Comparison of ENCODE assay signal across 21 cellular contexts in the genomic region with DNA sequence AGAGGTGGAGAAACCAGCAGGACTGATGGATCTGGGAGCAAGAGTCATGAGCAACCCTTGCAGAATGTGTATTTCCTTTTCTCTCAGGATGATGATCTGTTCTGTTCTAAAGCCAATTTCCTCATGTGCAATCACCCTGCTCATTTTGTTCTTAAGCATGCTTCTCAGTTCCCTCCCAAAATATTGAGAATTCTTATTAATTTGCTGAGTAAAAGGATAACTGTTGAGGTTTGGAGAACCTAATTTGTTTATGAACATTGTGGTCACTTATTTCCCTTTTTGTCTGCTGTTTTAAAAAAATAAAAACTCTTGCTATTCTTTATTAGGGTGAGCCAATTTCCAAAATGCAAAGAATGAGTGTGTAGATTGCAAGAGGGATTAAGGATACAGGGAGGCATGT.
DNase-seq lines count a peak whose midpoint lies in the region; ATAC-seq and TF ChIP-seq lines count a peak whose summit lies in the region.
"Had no signal": no experiment of that assay in that cellular context is flagged by ENCODE, and none has a peak within 500 bp of the region (broad histone marks: within the 10 kb centered on the region; RNA-seq: fewer than 3 reads in every experiment).

No MANE protein-coding gene starts in this region.

- peaks cover 9 to 75% (median 15%) of the 10 kb centered on the region in 3 experiments for H3K36me3 ChIP-seq in naive thymus-derived CD4-positive, alpha-beta T cell (ENCODE audit: control insufficient read depth in 2 of 3, insufficient read depth in 3 of 3, low read length in 3 of 3)
- no peaks in the 10 kb centered on the region for H3K36me3 ChIP-seq in psoas muscle (ENCODE audit: insufficient read depth in 1 of 2, low read depth in 1 of 2)
- H3K36me3 ChIP-seq: gastroesophageal sphincter, sigmoid colon, SJCRH30 had no signal

- H3K4me3 ChIP-seq in naive thymus-derived CD4-positive, alpha-beta T cell (ENCODE audit: low read length): no peak overlapping the region
- no peak overlapping the region for H3K4me3 ChIP-seq in psoas muscle
- H3K4me3 ChIP-seq: gastroesophageal sphincter, PC-9, sigmoid colon, SJCRH30 had no signal

- intact Hi-C loops in CD14-positive monocyte (cut with micrococcal nuclease) (no loop called here), psoas muscle (cut with DNase I) (no loop called here)
- intact Hi-C loops in activated CD4-positive, alpha-beta memory T cell treated with anti-CD3 and anti-CD28 coated beads for 36 hours (cut with micrococcal nuclease): no loop called here
- intact Hi-C loops in naive thymus-derived CD4-positive, alpha-beta T cell (cut with micrococcal nuclease): loop anchor here in 1 of 2 donors (5.0 kb wide), 1 partner anchor 43 kb away; no protein-coding TSS in a partner anchor

- no peaks in the 10 kb centered on the region for H3K27me3 ChIP-seq in naive thymus-derived CD4-positive, alpha-beta T cell (ENCODE audit: control insufficient read depth in 2 of 2, insufficient read depth in 2 of 2, low read length in 2 of 2)
- H3K27me3 ChIP-seq in psoas muscle (ENCODE audit: insufficient read depth in 3 of 3, low read length in 2 of 3): no peaks in the 10 kb centered on the region
- H3K27me3 ChIP-seq: gastroesophageal sphincter, sigmoid colon had no signal

- peaks cover 70 to 84% of the 10 kb centered on the region in 2 donors for H3K36me3 Mint-ChIP-seq in CD14-positive monocyte
- H3K36me3 Mint-ChIP-seq in activated CD4-positive, alpha-beta memory T cell treated with anti-CD3 and anti-CD28 coated beads for 36 hours: peaks cover 59% of the 10 kb centered on the region
- H3K36me3 Mint-ChIP-seq in naive thymus-derived CD4-positive, alpha-beta T cell: peaks cover 25 to 84% (median 63%) of the 10 kb centered on the region in 5 donors

- no peaks in the 10 kb centered on the region for H3K4me1 ChIP-seq in naive thymus-derived CD4-positive, alpha-beta T cell (ENCODE audit: control insufficient read depth in 2 of 2, insufficient read depth in 2 of 2, low read length in 2 of 2)
- H3K4me1 ChIP-seq in psoas muscle: no peaks in the 10 kb centered on the region
- H3K4me1 ChIP-seq: gastroesophageal sphincter, sigmoid colon, SJCRH30 had no signal

- H3K27ac Mint-ChIP-seq in CD14-positive monocyte: peak overlapping the region in 5 of 7 donors; percentile 25 to 84 (median 62)
- peak overlapping the region; percentile 53 for H3K27ac Mint-ChIP-seq in activated CD4-positive, alpha-beta memory T cell treated with anti-CD3 and anti-CD28 coated beads for 36 hours
- H3K27ac Mint-ChIP-seq in naive thymus-derived CD4-positive, alpha-beta T cell: peak overlapping the region in 7 of 9 donors; percentile 43 to 95 (median 72)
- H3K27ac Mint-ChIP-seq: activated CD4-positive, alpha-beta T cell treated with anti-CD3 and anti-CD28 coated beads, Interleukin-2, amount 10 ng/mL, durations not matched to agents 7 days and 5 days; T-helper 1 cell treated with Interleukin-12 subunit alpha and Interleukin-12 subunit beta and Interleukin-4 antibody, amounts not matched to agents 30 μg/mL and 1 μg/mL, for 36 hours had no signal

- POLR2A ChIA-PET in activated CD4-positive, alpha-beta memory T cell treated with anti-CD3 and anti-CD28 coated beads for 36 hours (lab: Charles Lee): no interaction called here
- POLR2A ChIA-PET in naive thymus-derived CD4-positive, alpha-beta T cell (lab: Charles Lee): no interaction called here
- POLR2A ChIA-PET in RWPE1 (lab: Yijun Ruan, JAX; ENCODE audit: low non-redundant PET): no interaction called here

- no peak for TF ChIP-seq CTCF in CD14-positive monocyte (IDR thresholded peaks at IDR 0.05)
- no peak for TF ChIP-seq CTCF in RWPE1 (conservative IDR thresholded peaks at IDR 0.05; ENCODE audit: low read depth)
- TF ChIP-seq CTCF in psoas muscle (IDR thresholded peaks at IDR 0.05): no peak

- H3K9me3 ChIP-seq in naive thymus-derived CD4-positive, alpha-beta T cell (ENCODE audit: control insufficient read depth in 2 of 3, low read length in 3 of 3): peaks cover 3 to 9% (median 3%) of the 10 kb centered on the region in 3 experiments
- no peaks in the 10 kb centered on the region for H3K9me3 ChIP-seq in psoas muscle
- H3K9me3 ChIP-seq: sigmoid colon had no signal

- H3K9me3 Mint-ChIP-seq in CD14-positive monocyte: peaks cover 0 to 3% (median 0%) of the 10 kb centered on the region in 7 donors
- H3K9me3 Mint-ChIP-seq in activated CD4-positive, alpha-beta memory T cell treated with anti-CD3 and anti-CD28 coated beads for 36 hours: peaks cover 12% of the 10 kb centered on the region
- H3K9me3 Mint-ChIP-seq in naive thymus-derived CD4-positive, alpha-beta T cell: peaks cover 0 to 22% (median 15%) of the 10 kb centered on the region in 11 donors

- peak overlapping the region; percentile 29 for H3K27ac ChIP-seq in naive thymus-derived CD4-positive, alpha-beta T cell (ENCODE audit: low read depth, low read length)
- H3K27ac ChIP-seq in RWPE1 (no peak overlapping the region), psoas muscle (no peak overlapping the region)
- H3K27ac ChIP-seq: gastroesophageal sphincter, PC-9, sigmoid colon, SJCRH30 had no signal

- CTCF ChIA-PET in activated CD4-positive, alpha-beta memory T cell treated with anti-CD3 and anti-CD28 coated beads for 36 hours (lab: Charles Lee): no interaction called here
- CTCF ChIA-PET in naive thymus-derived CD4-positive, alpha-beta T cell (lab: Charles Lee): no interaction called here
- CTCF ChIA-PET in RWPE1 (lab: Yijun Ruan, JAX): no interaction called here

- no peak overlapping the region for H3K4me3 Mint-ChIP-seq in CD14-positive monocyte
- no peak overlapping the region for H3K4me3 Mint-ChIP-seq in activated CD4-positive, alpha-beta memory T cell treated with anti-CD3 and anti-CD28 coated beads for 36 hours
- H3K4me3 Mint-ChIP-seq in naive thymus-derived CD4-positive, alpha-beta T cell: no peak overlapping the region
- H3K4me3 Mint-ChIP-seq: activated CD4-positive, alpha-beta T cell treated with anti-CD3 and anti-CD28 coated beads, Interleukin-2, amount 10 ng/mL, durations not matched to agents 7 days and 5 days; T-helper 1 cell treated with Interleukin-12 subunit alpha and Interleukin-12 subunit beta and Interleukin-4 antibody, amounts not matched to agents 30 μg/mL and 1 μg/mL, for 36 hours had no signal

- H3K27me3 Mint-ChIP-seq in CD14-positive monocyte (ENCODE audit: low read depth in 3 of 3): no peaks in the 10 kb centered on the region
- no peaks in the 10 kb centered on the region for H3K27me3 Mint-ChIP-seq in activated CD4-positive, alpha-beta memory T cell treated with anti-CD3 and anti-CD28 coated beads for 36 hours
- no peaks in the 10 kb centered on the region for H3K27me3 Mint-ChIP-seq in naive thymus-derived CD4-positive, alpha-beta T cell
- H3K27me3 Mint-ChIP-seq: activated CD4-positive, alpha-beta T cell treated with anti-CD3 and anti-CD28 coated beads, Interleukin-2, amount 10 ng/mL, durations not matched to agents 7 days and 5 days had no signal

- H3K4me1 Mint-ChIP-seq in CD14-positive monocyte: peaks cover 32% of the 10 kb centered on the region
- H3K4me1 Mint-ChIP-seq in activated CD4-positive, alpha-beta memory T cell treated with anti-CD3 and anti-CD28 coated beads for 36 hours (ENCODE audit: low read depth): peaks cover 24% of the 10 kb centered on the region
- H3K4me1 Mint-ChIP-seq in naive thymus-derived CD4-positive, alpha-beta T cell: peaks cover 14 to 38% (median 22%) of the 10 kb centered on the region in 7 donors

- no peak for ATAC-seq in naive thymus-derived CD4-positive, alpha-beta T cell
- no peak for ATAC-seq in psoas muscle
- ATAC-seq: gastroesophageal sphincter had no signal

- DNase-seq in CD14-positive monocyte (ENCODE audit: low spot score): no peak
- DNase-seq in EL: peak; percentile 8
- DNase-seq in activated CD4-positive, alpha-beta memory T cell treated with anti-CD3 and anti-CD28 coated beads for 36 hours: no peak
- DNase-seq in naive thymus-derived CD4-positive, alpha-beta T cell: no peak
- no peak for DNase-seq in RWPE1 (ENCODE audit: low spot score)
- no peak for DNase-seq in C1 segment of cervical spinal cord (lab: John Stamatoyannopoulos, UW)
- DNase-seq in psoas muscle: no peak
- DNase-seq: activated CD4-positive, alpha-beta T cell treated with anti-CD3 and anti-CD28 coated beads, Interleukin-2, amount 10 ng/mL, durations not matched to agents 7 days and 5 days; activated naive CD4-positive, alpha-beta T cell; Calu3; cerebellar nuclear complex; mammary epithelial cell; MM.1S; NCI-H187 treated with DMSO at 0.1 percent for 48 hours; NCI-H345; PC-9; sigmoid colon; SJCRH30; stimulated activated naive CD4-positive, alpha-beta T cell had no signal
